ENCODE assay signal across 19 cellular contexts in the genomic region with DNA sequence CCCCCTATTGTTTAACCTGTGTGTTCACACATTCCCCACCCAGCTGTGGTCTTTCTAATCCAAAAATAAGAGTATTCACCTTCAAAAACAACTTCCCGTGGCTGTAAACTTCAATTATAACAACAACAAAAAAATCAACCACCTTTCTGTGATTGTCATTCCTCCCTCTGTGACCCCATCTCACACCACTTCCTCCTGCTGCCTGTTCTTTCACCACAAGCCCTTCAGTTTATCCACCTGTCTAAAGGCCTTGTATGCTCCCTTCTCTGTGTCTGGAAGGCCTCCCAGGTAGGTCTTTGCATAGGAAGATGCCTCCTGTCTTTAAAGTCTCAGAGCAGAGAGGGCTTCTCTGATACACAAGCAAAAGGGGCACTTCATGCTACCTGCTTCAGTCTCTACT.
DNase-seq lines count a peak whose midpoint lies in the region; ATAC-seq and TF ChIP-seq lines count a peak whose summit lies in the region.
"Had no signal": no experiment of that assay in that cellular context is flagged by ENCODE, and none has a peak within 500 bp of the region (broad histone marks: within the 10 kb centered on the region; RNA-seq: fewer than 3 reads in every experiment).

No MANE protein-coding gene starts in this region.

- H3K27me3 Mint-ChIP-seq in WTC11 (ENCODE audit: low read depth) = no peaks in the 10 kb centered on the region

- DNase-seq in DND-41 = peak; percentile 23
- DNase-seq in WTC11 (ENCODE audit: low spot score) = no peak
- DNase-seq in stimulated activated CD8-positive, alpha-beta memory T cell treated with anti-CD3 and anti-CD28 coated beads, Interleukin-4, amount 100 ng/mL, for 48 hours = no peak
- no peak for DNase-seq in activated effector memory CD4-positive, alpha-beta T cell treated with anti-CD3 and anti-CD28 coated beads, Interleukin-2, amount 50 U/mL, for 16 hours
- DNase-seq: 8988T; ACHN; BE2C; Caco-2; Calu3; CD4-positive, alpha-beta T cell; CD8-positive, alpha-beta T cell; DMS79 treated with DMSO at 0.1 percent for 48 hours; EL; GDM1 had no signal

- H3K27ac ChIP-seq in BLaER1 (no peak overlapping the region), DND-41 (ENCODE audit: low read length) (no peak overlapping the region)
- H3K27ac ChIP-seq: BLaER1 treated with 17β-estradiol and CSF1 and Interleukin-3, amounts not matched to agents 10 nM and 100 nM; C4-2B had no signal

- H2AFZ ChIP-seq in DND-41 (ENCODE audit: low read depth, low read length) = no peak overlapping the region

- POLR2A ChIA-PET in WTC11 (lab: Charles Lee) = no interaction called here

- no peaks in the 10 kb centered on the region; the same call in 1 of the 2 replicates for H3K9me3 Mint-ChIP-seq in WTC11
- H3K9me3 Mint-ChIP-seq: CD4-positive, alpha-beta T cell; CD8-positive, alpha-beta T cell had no signal

- H3K36me3 Mint-ChIP-seq in WTC11 = no peaks in the 10 kb centered on the region
- H3K36me3 Mint-ChIP-seq: CD8-positive, alpha-beta T cell had no signal

- peaks cover 13% of the 10 kb centered on the region for H3K4me1 Mint-ChIP-seq in WTC11

- H3K9ac ChIP-seq in BLaER1 = no peak overlapping the region
- H3K9ac ChIP-seq in DND-41 (ENCODE audit: low read depth, low read length) = no peak overlapping the region
- H3K9ac ChIP-seq: BLaER1 treated with 17β-estradiol and CSF1 and Interleukin-3, amounts not matched to agents 10 nM and 100 nM had no signal

- H3K79me2 ChIP-seq in DND-41 (ENCODE audit: insufficient read depth, low read length) = no peaks in the 10 kb centered on the region

- H4K20me1 ChIP-seq in BLaER1 (no peaks in the 10 kb centered on the region), DND-41 (ENCODE audit: insufficient read depth, low read length) (no peaks in the 10 kb centered on the region)
- H4K20me1 ChIP-seq: BLaER1 treated with 17β-estradiol and CSF1 and Interleukin-3, amounts not matched to agents 10 nM and 100 nM had no signal

- no peak for TF ChIP-seq CTCF in DND-41 (IDR thresholded peaks at IDR 0.05; ENCODE audit: borderline replicate concordance, extremely low read depth, low read length, poor library complexity, severe bottlenecking)
- no peak for TF ChIP-seq CTCF in WTC11 (IDR thresholded peaks at IDR 0.05)

- no peak overlapping the region for H3K4me3 ChIP-seq in BLaER1
- H3K4me3 ChIP-seq in DND-41 (ENCODE audit: low read depth in 1 of 2, low read length in 2 of 2) = no peak overlapping the region
- H3K4me3 ChIP-seq: BLaER1 treated with 17β-estradiol and CSF1 and Interleukin-3, amounts not matched to agents 10 nM and 100 nM; GM12878 had no signal

- H3K27me3 ChIP-seq in BLaER1 (no peaks in the 10 kb centered on the region), DND-41 (ENCODE audit: insufficient read depth, low read length, poor library complexity) (peaks cover 3% of the 10 kb centered on the region)
- H3K27me3 ChIP-seq: BE2C; BLaER1 treated with 17β-estradiol and CSF1 and Interleukin-3, amounts not matched to agents 10 nM and 100 nM had no signal

- no peak overlapping the region for H3K27ac Mint-ChIP-seq in WTC11
- H3K27ac Mint-ChIP-seq: CD4-positive, alpha-beta T cell; CD8-positive, alpha-beta T cell had no signal

- CTCF ChIA-PET in WTC11 (lab: Charles Lee) = no interaction called here

- H3K4me3 Mint-ChIP-seq in WTC11 = no peak overlapping the region
- H3K4me3 Mint-ChIP-seq: CD4-positive, alpha-beta T cell; CD8-positive, alpha-beta T cell had no signal

- peak; percentile 79 for ATAC-seq in DND-41 (ENCODE audit: insufficient read depth, low read depth)
- ATAC-seq in WTC11 = peak; percentile 60; the same call in 1 of the 2 replicates
- ATAC-seq in esophagus mucosa = no peak
- ATAC-seq: CD8-positive, alpha-beta T cell; GM12878 had no signal

- H3K4me2 ChIP-seq in BLaER1 (peak overlapping the region; percentile 22; the same call in 1 of the 2 replicates), DND-41 (ENCODE audit: insufficient read depth, low read length) (no peak overlapping the region)

- H3K9me3 ChIP-seq in BLaER1 = peaks cover 8% of the 10 kb centered on the region; the same call in 1 of the 2 replicates
- no peaks in the 10 kb centered on the region for H3K9me3 ChIP-seq in DND-41 (ENCODE audit: insufficient read depth, low read length, severe bottlenecking)
- H3K9me3 ChIP-seq: BE2C, Caco-2 had no signal

- H3K4me1 ChIP-seq in BLaER1 = peaks cover 37% of the 10 kb centered on the region
- H3K4me1 ChIP-seq in DND-41 (ENCODE audit: insufficient read depth, low read length) = peaks cover 7% of the 10 kb centered on the region
- H3K4me1 ChIP-seq: BE2C, Caco-2 had no signal

- H3K36me3 ChIP-seq in BLaER1 = no peaks in the 10 kb centered on the region
- no peaks in the 10 kb centered on the region for H3K36me3 ChIP-seq in DND-41 (ENCODE audit: insufficient read depth, low read length)
- H3K36me3 ChIP-seq: BE2C; BLaER1 treated with 17β-estradiol and CSF1 and Interleukin-3, amounts not matched to agents 10 nM and 100 nM had no signal

TF ChIP-seq in WTC11, 78 proteins besides CTCF, POLR2A, EP300 and RAD21 (continues in another document):
- TF ChIP-seq, protein P1, sequence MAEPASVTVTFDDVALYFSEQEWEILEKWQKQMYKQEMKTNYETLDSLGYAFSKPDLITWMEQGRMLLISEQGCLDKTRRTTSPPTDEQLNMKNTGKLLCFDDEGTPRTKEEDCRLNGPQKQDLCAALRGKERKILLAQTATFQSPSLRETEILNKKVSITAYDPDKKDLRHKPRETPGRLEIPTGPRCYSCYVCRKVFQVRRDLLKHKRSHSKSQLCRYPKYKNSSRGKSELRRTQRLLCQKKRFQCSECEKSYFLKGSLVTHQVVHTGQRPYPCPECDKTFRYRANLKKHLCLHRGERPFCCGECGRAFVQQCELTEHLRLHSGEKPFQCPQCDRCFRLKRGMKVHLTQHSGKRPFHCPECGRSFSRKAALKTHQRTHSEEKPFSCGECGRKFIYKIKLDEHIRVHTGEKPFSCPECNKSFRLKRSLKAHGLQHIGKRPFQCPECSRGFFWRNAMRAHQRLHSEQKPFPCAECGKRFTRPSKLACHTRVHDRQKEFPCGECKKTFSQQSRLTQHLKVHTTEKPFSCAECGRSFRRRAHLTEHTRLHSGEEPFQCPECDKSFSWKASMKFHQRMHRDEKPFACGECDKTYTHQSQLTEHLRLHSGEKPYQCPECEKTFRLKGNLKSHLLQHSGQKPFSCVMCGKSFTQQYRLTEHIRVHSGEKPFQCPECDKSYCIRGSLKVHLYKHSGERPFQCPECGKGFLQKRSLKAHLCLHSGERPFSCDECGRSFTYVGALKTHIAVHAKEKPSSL (CRISPR knock-in tag; conservative IDR thresholded peaks at IDR 0.05) = no peak
- TF ChIP-seq EMX1 (CRISPR knock-in tag; IDR thresholded peaks at IDR 0.05) (no peak), TEAD1 (CRISPR knock-in tag; IDR thresholded peaks at IDR 0.05) (no peak), CBFB (CRISPR knock-in tag; IDR thresholded peaks at IDR 0.05; ENCODE audit: low read depth) (no peak), GTF2I (CRISPR knock-in tag; conservative IDR thresholded peaks at IDR 0.05) (no peak), JUN (CRISPR knock-in tag; IDR thresholded peaks at IDR 0.05) (no peak)
- TF ChIP-seq, protein P2, sequence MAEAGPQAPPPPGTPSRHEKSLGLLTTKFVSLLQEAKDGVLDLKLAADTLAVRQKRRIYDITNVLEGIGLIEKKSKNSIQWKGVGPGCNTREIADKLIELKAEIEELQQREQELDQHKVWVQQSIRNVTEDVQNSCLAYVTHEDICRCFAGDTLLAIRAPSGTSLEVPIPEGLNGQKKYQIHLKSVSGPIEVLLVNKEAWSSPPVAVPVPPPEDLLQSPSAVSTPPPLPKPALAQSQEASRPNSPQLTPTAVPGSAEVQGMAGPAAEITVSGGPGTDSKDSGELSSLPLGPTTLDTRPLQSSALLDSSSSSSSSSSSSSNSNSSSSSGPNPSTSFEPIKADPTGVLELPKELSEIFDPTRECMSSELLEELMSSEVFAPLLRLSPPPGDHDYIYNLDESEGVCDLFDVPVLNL (CRISPR knock-in tag; IDR thresholded peaks at IDR 0.05; ENCODE audit: borderline replicate concordance, low read depth) = no peak
- TF ChIP-seq, protein P3, sequence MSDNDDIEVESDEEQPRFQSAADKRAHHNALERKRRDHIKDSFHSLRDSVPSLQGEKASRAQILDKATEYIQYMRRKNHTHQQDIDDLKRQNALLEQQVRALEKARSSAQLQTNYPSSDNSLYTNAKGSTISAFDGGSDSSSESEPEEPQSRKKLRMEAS (CRISPR knock-in tag; IDR thresholded peaks at IDR 0.05) = no peak
- TF ChIP-seq, protein P4, sequence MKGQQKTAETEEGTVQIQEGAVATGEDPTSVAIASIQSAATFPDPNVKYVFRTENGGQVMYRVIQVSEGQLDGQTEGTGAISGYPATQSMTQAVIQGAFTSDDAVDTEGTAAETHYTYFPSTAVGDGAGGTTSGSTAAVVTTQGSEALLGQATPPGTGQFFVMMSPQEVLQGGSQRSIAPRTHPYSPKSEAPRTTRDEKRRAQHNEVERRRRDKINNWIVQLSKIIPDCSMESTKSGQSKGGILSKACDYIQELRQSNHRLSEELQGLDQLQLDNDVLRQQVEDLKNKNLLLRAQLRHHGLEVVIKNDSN (CRISPR knock-in tag; IDR thresholded peaks at IDR 0.05) = no peak
- TF ChIP-seq, protein P5, sequence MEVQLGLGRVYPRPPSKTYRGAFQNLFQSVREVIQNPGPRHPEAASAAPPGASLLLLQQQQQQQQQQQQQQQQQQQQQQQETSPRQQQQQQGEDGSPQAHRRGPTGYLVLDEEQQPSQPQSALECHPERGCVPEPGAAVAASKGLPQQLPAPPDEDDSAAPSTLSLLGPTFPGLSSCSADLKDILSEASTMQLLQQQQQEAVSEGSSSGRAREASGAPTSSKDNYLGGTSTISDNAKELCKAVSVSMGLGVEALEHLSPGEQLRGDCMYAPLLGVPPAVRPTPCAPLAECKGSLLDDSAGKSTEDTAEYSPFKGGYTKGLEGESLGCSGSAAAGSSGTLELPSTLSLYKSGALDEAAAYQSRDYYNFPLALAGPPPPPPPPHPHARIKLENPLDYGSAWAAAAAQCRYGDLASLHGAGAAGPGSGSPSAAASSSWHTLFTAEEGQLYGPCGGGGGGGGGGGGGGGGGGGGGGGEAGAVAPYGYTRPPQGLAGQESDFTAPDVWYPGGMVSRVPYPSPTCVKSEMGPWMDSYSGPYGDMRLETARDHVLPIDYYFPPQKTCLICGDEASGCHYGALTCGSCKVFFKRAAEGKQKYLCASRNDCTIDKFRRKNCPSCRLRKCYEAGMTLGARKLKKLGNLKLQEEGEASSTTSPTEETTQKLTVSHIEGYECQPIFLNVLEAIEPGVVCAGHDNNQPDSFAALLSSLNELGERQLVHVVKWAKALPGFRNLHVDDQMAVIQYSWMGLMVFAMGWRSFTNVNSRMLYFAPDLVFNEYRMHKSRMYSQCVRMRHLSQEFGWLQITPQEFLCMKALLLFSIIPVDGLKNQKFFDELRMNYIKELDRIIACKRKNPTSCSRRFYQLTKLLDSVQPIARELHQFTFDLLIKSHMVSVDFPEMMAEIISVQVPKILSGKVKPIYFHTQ (CRISPR knock-in tag; IDR thresholded peaks at IDR 0.05) = no peak
